ENCODE assay signal across 8 cellular contexts in the genomic region with DNA sequence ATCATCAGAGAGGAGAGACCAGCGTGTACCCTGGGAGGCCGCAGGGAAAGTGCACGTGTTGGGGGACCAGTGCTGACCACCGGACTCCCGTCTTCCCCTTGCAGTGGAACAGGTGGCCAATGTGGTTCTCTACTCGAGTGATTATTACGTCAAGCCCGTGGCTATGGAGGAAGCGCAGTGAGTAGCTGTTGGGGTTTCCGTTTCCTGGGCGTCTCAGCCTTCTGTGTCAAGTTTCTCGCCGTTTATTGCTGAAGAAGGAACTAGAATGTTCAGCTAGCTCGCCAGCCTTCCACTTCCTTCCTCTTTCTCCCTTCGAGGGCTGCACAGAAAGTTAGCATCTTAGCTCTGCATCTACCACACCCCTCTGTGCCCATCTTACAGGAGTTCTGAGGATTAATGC. TPM values are rescaled to one million over a fixed set of nuclear protein-coding genes. Genes with fewer than 3 reads are reported as not detected.
DNase-seq lines count a peak whose midpoint lies in the region; ATAC-seq and TF ChIP-seq lines count a peak whose summit lies in the region.

No MANE protein-coding gene starts in this region.

- H2BK120ac ChIP-seq in neuronal stem cell (ENCODE audit: low read depth, low read length): no peak overlapping the region

- H3K4me1 ChIP-seq in tibial artery (no peaks in the 10 kb centered on the region), neuronal stem cell (ENCODE audit: control insufficient read depth in 2 of 2, insufficient read depth in 1 of 2, low read depth in 1 of 2, low read length in 2 of 2) (peaks cover 7 to 12% of the 10 kb centered on the region in 2 donors)

- no peaks in the 10 kb centered on the region for H3K9me3 ChIP-seq in tibial artery
- H3K9me3 ChIP-seq in neuronal stem cell (replicated peaks in 1 of 2; ENCODE audit: control insufficient read depth in 2 of 2, insufficient read depth in 1 of 2, low read depth in 1 of 2, low read length in 2 of 2): peaks cover 2 to 6% of the 10 kb centered on the region in 2 donors

- TF ChIP-seq CTCF in tibial artery (IDR thresholded peaks at IDR 0.05): no peak
- TF ChIP-seq CTCF in coronary artery (IDR thresholded peaks at IDR 0.05): no peak

- H2AK5ac ChIP-seq in neuronal stem cell (ENCODE audit: low read depth, low read length): no peak overlapping the region

- H3K9me3 Mint-ChIP-seq in naive thymus-derived CD8-positive, alpha-beta T cell: peaks cover 0 to 4% (median 0%) of the 10 kb centered on the region in 9 donors

- no peak overlapping the region for H3K9ac ChIP-seq in neuronal stem cell (ENCODE audit: low read depth, low read length, poor library complexity)

- H3K36me3 Mint-ChIP-seq in naive thymus-derived CD8-positive, alpha-beta T cell: no peaks in the 10 kb centered on the region

- no peak overlapping the region for H2BK12ac ChIP-seq in neuronal stem cell (ENCODE audit: low read length)

- H2AFZ ChIP-seq in neuronal stem cell (ENCODE audit: low read length): no peak overlapping the region

- no peak overlapping the region for H2BK15ac ChIP-seq in neuronal stem cell (ENCODE audit: low read length)

- H3K4me2 ChIP-seq in neuronal stem cell (ENCODE audit: insufficient read depth, low read length, poor library complexity, severe bottlenecking): no peak overlapping the region

- H3K14ac ChIP-seq in neuronal stem cell (ENCODE audit: low read length): no peak overlapping the region

- POLR2A ChIA-PET in naive thymus-derived CD8-positive, alpha-beta T cell (lab: Charles Lee): interaction anchor here (0.6 to 2.9 kb wide), 21 partner anchors 9 to 235 kb away, joined by 3 to 24 read pairs (median 4); a partner anchor contains a TSS

- peak overlapping the region; percentile 89 to 99 (median 98) for H3K27ac Mint-ChIP-seq in naive thymus-derived CD8-positive, alpha-beta T cell

- DNase-seq in SKM-1 (lab: John Stamatoyannopoulos, UW; ENCODE audit: unreplicated experiment): peak; percentile 99
- DNase-seq in activated naive CD4-positive, alpha-beta T cell treated with anti-CD3 and anti-CD28 coated beads, Interleukin-2, amount 50 U/mL, for 16 hours: peak; percentile 50
- DNase-seq in naive thymus-derived CD8-positive, alpha-beta T cell: peak; percentile 38 to 90 (median 80)
- peak; percentile 78 to 81 for DNase-seq in tibial artery
- no peak for DNase-seq in neuronal stem cell (ENCODE audit: low spot score)
- no peak for DNase-seq in coronary artery (ENCODE audit: low spot score)

- peaks cover 29 to 76% (median 47%) of the 10 kb centered on the region in 4 donors for H3K4me1 Mint-ChIP-seq in naive thymus-derived CD8-positive, alpha-beta T cell

- H3K27me3 Mint-ChIP-seq in naive thymus-derived CD8-positive, alpha-beta T cell: no peaks in the 10 kb centered on the region

- no peak overlapping the region for H2BK5ac ChIP-seq in neuronal stem cell (ENCODE audit: low read length)

- no CpG with 5 or more reads among the region's 15 CpGs for whole genome bisulfite sequencing in neuronal stem cell (ENCODE audit: extremely low coverage in 2 of 2, insufficient read length in 2 of 2, insufficient replicate concordance in 1 of 2), 2 donors

- H3K4me3 Mint-ChIP-seq in naive thymus-derived CD8-positive, alpha-beta T cell: peak overlapping the region; percentile 47 to 85 (median 72)

- H3K27ac ChIP-seq in tibial artery (no peak overlapping the region), neuronal stem cell (replicated peaks; ENCODE audit: low read length) (no peak overlapping the region), coronary artery (peak overlapping the region in 1 of 2 donors; percentile 79)

- peak; percentile 55 for TF ChIP-seq POLR2A in GM18505 (IDR thresholded peaks at IDR 0.05; ENCODE audit: borderline replicate concordance, extremely low read depth, insufficient read depth, insufficient read length)

- no peak overlapping the region for H3K23ac ChIP-seq in neuronal stem cell (ENCODE audit: low read depth, low read length, poor library complexity)

- no peaks in the 10 kb centered on the region for H3K36me3 ChIP-seq in tibial artery
- no peaks in the 10 kb centered on the region for H3K36me3 ChIP-seq in neuronal stem cell (replicated peaks in 1 of 2; ENCODE audit: control insufficient read depth in 2 of 2, insufficient read depth in 2 of 2, low read length in 2 of 2)

- H3K79me1 ChIP-seq in neuronal stem cell (ENCODE audit: low read depth, low read length): no peaks in the 10 kb centered on the region

- intact Hi-C loops in tibial artery (cut with DNase I; ENCODE audit: low total_unique reads): no loop called here

- H3K27me3 ChIP-seq in tibial artery (no peaks in the 10 kb centered on the region), neuronal stem cell (ENCODE audit: control insufficient read depth in 3 of 3, insufficient read depth in 3 of 3, low read depth in 1 of 3, low read length in 3 of 3) (peaks cover 0 to 82% (median 63%) of the 10 kb centered on the region in 3 experiments)

- H3K18ac ChIP-seq in neuronal stem cell (ENCODE audit: low read length): no peak overlapping the region

- ATAC-seq in GM18505 (IDR thresholded peaks at IDR 0.05; ENCODE audit: unreplicated experiment) (peak; percentile 85), HG02885 (IDR thresholded peaks at IDR 0.05; ENCODE audit: poor library complexity, unreplicated experiment) (peak; percentile 90)
- peak; percentile 96 for ATAC-seq in naive thymus-derived CD8-positive, alpha-beta T cell

- H3K4me3 ChIP-seq in tibial artery: no peak overlapping the region
- H3K4me3 ChIP-seq in neuronal stem cell (ENCODE audit: low read length in 2 of 2): no peak overlapping the region
- H3K4me3 ChIP-seq in coronary artery: no peak overlapping the region

- H4K91ac ChIP-seq in neuronal stem cell (ENCODE audit: low read depth, low read length, poor library complexity): no peak overlapping the region

- H4K8ac ChIP-seq in neuronal stem cell (ENCODE audit: low read depth, low read length): no peak overlapping the region

- no peak overlapping the region for H3K4ac ChIP-seq in neuronal stem cell (ENCODE audit: low read length)

RNA-seq across cellular contexts. Expression of a gene that starts 22.8 kb away (rescaled TPM):
- total RNA-seq in naive thymus-derived CD8-positive, alpha-beta T cell: 100 to 1,000 TPM; 300 to 315 TPM
- polyA plus RNA-seq in naive thymus-derived CD8-positive, alpha-beta T cell: 10 to 100 TPM; 29.3 to 44.5 (median 31.6) TPM
- 15.2 TPM for polyA plus RNA-seq in neuronal stem cell (2013, experiment 1 of 2)
- 15.9 TPM for polyA plus RNA-seq in neuronal stem cell (2013, experiment 2 of 2)

RNA-seq across cellular contexts. Expression of a gene that starts 23.9 kb away (rescaled TPM):
- total RNA-seq in naive thymus-derived CD8-positive, alpha-beta T cell: 1 to 10 TPM in 1 of 2 experiments, not detected in 1; 1.2 TPM
- polyA plus RNA-seq in naive thymus-derived CD8-positive, alpha-beta T cell: not detected
- not detected for polyA plus RNA-seq in neuronal stem cell (2013, experiment 1 of 2)
- polyA plus RNA-seq in neuronal stem cell (2013, experiment 2 of 2): not detected

Comparison
In these comparisons a context has a peak if more than half of its experiments do, and no peak if none do; other contexts are left out.
1. DNase-seq: peak in SKM-1 (single experiment), activated naive CD4-positive, alpha-beta T cell treated with anti-CD3 and anti-CD28 coated beads, Interleukin-2, amount 50 U/mL, for 16 hours (single experiment), naive thymus-derived CD8-positive, alpha-beta T cell (10 of 10) and tibial artery (2 of 2); none in neuronal stem cell (single experiment) and coronary artery (single experiment).
2. Peak in every context shown above with its lines, with median percentiles within 50 percentile points of each other: ATAC-seq.